ENCODE assay signal across 27 cellular contexts in the genomic region with DNA sequence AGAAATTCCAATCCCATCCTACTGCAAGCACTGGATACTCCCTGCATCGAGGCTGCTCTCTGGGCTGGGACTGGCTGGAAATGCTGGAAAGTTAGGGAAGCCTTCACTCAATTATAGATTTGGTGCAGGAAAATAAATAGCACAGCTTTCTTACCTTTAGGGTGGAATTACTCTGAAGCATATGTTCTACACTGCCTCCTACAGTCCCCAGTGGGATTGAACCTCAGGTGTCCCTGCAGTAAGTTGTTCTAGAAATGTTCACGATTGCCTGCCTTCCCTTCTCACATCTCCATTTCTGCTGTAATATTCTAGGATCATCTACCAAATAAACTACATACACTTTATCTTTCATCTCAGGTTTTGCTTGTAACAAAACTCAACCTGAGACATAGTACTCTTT.
A peak's percentile ranks its signal among the peaks of the same experiment; 100 is the strongest.
DNase-seq lines count a peak whose midpoint lies in the region; ATAC-seq, FAIRE-seq and TF ChIP-seq lines count a peak whose summit lies in the region.
"Had no signal": no experiment of that assay in that cellular context is flagged by ENCODE, and none has a peak within 500 bp of the region (broad histone marks: within the 10 kb centered on the region; RNA-seq: fewer than 3 reads in every experiment).

No MANE protein-coding gene starts in this region.

- WGBS in H1 (ENCODE audit: extremely low coverage in 1 of 2, insufficient coverage in 1 of 2, insufficient read length in 1 of 2, insufficient replicate concordance in 2 of 2, low coverage in 1 of 2, low lambda C conversion rate in 2 of 2, missing lambda C conversion rate in 1 of 2), 2 experiments: 88% methylated on average over 2 of the region's 2 CpGs; no CpG with 5 or more reads in 1 of the 2 experiments

- CTCF ChIA-PET in H1 (lab: Charles Lee; ENCODE audit: partially characterized antibody): interaction anchor here (0.6 to 1.2 kb wide), 6 partner anchors 11 to 367 kb away, joined by 3 to 6 read pairs (median 3); no protein-coding TSS in a partner anchor

- POLR2A ChIA-PET in H1 (lab: Charles Lee; ENCODE audit: partially characterized antibody): no interaction called here

- H3K4me3 ChIP-seq in Jurkat, Clone E6-1 (ENCODE audit: low read length): no peak overlapping the region
- H3K4me3 ChIP-seq in H1 (ENCODE audit: extremely low read depth in 1 of 4, insufficient read depth in 2 of 4, low read depth in 3 of 4, low read length in 4 of 4) (no peak overlapping the region), kidney epithelial cell (ENCODE audit: low read depth, low read length) (no peak overlapping the region)
- H3K4me3 ChIP-seq: body of pancreas, esophagus muscularis mucosa, GM12878, heart left ventricle, pancreas, skin epidermis had no signal

- no peak overlapping the region for H3K14ac ChIP-seq in H1 (ENCODE audit: insufficient read length)

- no peak overlapping the region for H3K23ac ChIP-seq in H1 (ENCODE audit: insufficient read length)

- no peaks in the 10 kb centered on the region for H3K79me1 ChIP-seq in H1 (ENCODE audit: low read depth, low read length)

- H3K36me3 ChIP-seq in H1 (ENCODE audit: control insufficient read depth in 2 of 4, insufficient read depth in 4 of 4, low read length in 3 of 4): no peaks in the 10 kb centered on the region; a peak in 1 of 8 replicates
- H3K36me3 ChIP-seq in kidney epithelial cell (ENCODE audit: control insufficient read depth, insufficient read depth, low read length): no peaks in the 10 kb centered on the region
- H3K36me3 ChIP-seq: esophagus muscularis mucosa, heart left ventricle, pancreas had no signal

- 0 out of 7 replicates have a peak, but pooled peaks cover 0 to 2% (median 0%) of the 10 kb centered on the region in 4 experiments for H3K4me1 ChIP-seq in H1 (replicated peaks in 1 of 4; ENCODE audit: control insufficient read depth in 3 of 4, insufficient read depth in 4 of 4, low read length in 3 of 4)
- H3K4me1 ChIP-seq: body of pancreas, pancreas had no signal

- no peak overlapping the region for H2AK5ac ChIP-seq in H1 (ENCODE audit: low read depth, low read length)

- H3K27me3 ChIP-seq in H1 (replicated peaks in 1 of 4; ENCODE audit: control insufficient read depth in 3 of 4, extremely low read depth in 1 of 4, insufficient read depth in 3 of 4, low read length in 3 of 4) (no peaks in the 10 kb centered on the region), kidney epithelial cell (ENCODE audit: control insufficient read depth, insufficient read depth, low read length) (no peaks in the 10 kb centered on the region)
- H3K27me3 ChIP-seq: body of pancreas, esophagus muscularis mucosa, heart left ventricle, pancreas had no signal

- H4K5ac ChIP-seq in H1 (ENCODE audit: insufficient read length, low read depth, low read length): no peak overlapping the region

- no peak overlapping the region for H3K27ac ChIP-seq in H1 (ENCODE audit: low read depth, low read length)
- H3K27ac ChIP-seq: body of pancreas, esophagus muscularis mucosa, heart left ventricle, pancreas, skin epidermis had no signal

- TF ChIP-seq CTCF in H1 (IDR thresholded peaks at IDR 0.05; ENCODE audit: control extremely low read depth in 1 of 3, insufficient read depth in 1 of 3, low read depth in 1 of 3, low read length in 3 of 3) (peak in 2 of 3 experiments; percentile 22 to 53; a peak in 2 of 4 replicates), kidney epithelial cell (IDR thresholded peaks at IDR 0.05; ENCODE audit: insufficient read depth, low read length, poor library complexity, severe bottlenecking) (peak; percentile 11)

- DNase-seq in ACHN: peak; percentile 6
- peak; percentile 2 for DNase-seq in Jurkat, Clone E6-1 (ENCODE audit: low read depth, low spot score)
- DNase-seq in H1 (ENCODE audit: low read depth in 1 of 2, low spot score in 2 of 2): no peak
- no peak for DNase-seq in kidney epithelial cell (ENCODE audit: low read depth)
- DNase-seq in NOMO-1 treated with DMSO at 0.1 percent for 48 hours (lab: John Stamatoyannopoulos, UW; ENCODE audit: unreplicated experiment): no peak
- no peak for DNase-seq in AG08396 (ENCODE audit: low spot score)
- DNase-seq: activated CD4-positive, alpha-beta memory T cell treated with anti-CD3 and anti-CD28 coated beads for 36 hours; activated CD4-positive, CD25-positive, alpha-beta regulatory T cell treated with anti-CD3 and anti-CD28 coated beads, Interleukin-2, amount 50 U/mL, for 72 hours; activated naive CD4-positive, alpha-beta T cell treated with Interleukin-2 at 50 U/mL for 16 hours; AML-193; body of pancreas; foreskin fibroblast; heart left ventricle; IMR-90; NCI-H1105; NCI-H187 treated with DMSO at 0.1 percent for 48 hours; NCI-H2171; NCI-H510A; pancreas; stimulated activated naive B cell treated with anti-CD40 and anti-IgM and Interleukin-4, amounts not matched to agents 10 μg/mL and 1 μg/mL and 100 μg/mL, for 72 hours; T-helper 17 cell had no signal

- H4K20me1 ChIP-seq in H1 (replicated peaks in 1 of 2; ENCODE audit: control insufficient read depth in 1 of 2, insufficient read depth in 2 of 2, low read length in 2 of 2): no peaks in the 10 kb centered on the region

- H3K79me2 ChIP-seq in H1 (ENCODE audit: control insufficient read depth in 1 of 2, insufficient read depth in 2 of 2, low read length in 2 of 2): no peaks in the 10 kb centered on the region

- H2BK15ac ChIP-seq in H1 (ENCODE audit: low read length): no peak overlapping the region

- H2BK120ac ChIP-seq in H1 (replicated peaks; ENCODE audit: low read depth, low read length): no peak overlapping the region

- H3K9ac ChIP-seq in H1 (replicated peaks in 1 of 4; ENCODE audit: extremely low read depth in 1 of 4, low read depth in 3 of 4, low read length in 3 of 4): no peak overlapping the region

- no peak overlapping the region for H2BK20ac ChIP-seq in H1 (ENCODE audit: low read length)

- no peak overlapping the region for H2BK12ac ChIP-seq in H1 (ENCODE audit: low read depth, low read length)

- no peak overlapping the region for H3K4ac ChIP-seq in H1 (replicated peaks; ENCODE audit: insufficient read length, low read depth, low read length)

- ATAC-seq in GM18873 (IDR thresholded peaks at IDR 0.05; ENCODE audit: low FRiP score, unreplicated experiment): no peak
- no peak for ATAC-seq in GM21529 (IDR thresholded peaks at IDR 0.05; ENCODE audit: unreplicated experiment)
- ATAC-seq: body of pancreas; GM12878; heart left ventricle; left lobe of liver; pancreas; stimulated activated naive B cell treated with anti-CD40 and anti-IgM and Interleukin-4, amounts not matched to agents 10 μg/mL and 1 μg/mL and 100 μg/mL, for 72 hours; T-helper 17 cell had no signal

- in situ Hi-C loops in ACHN (cut with HindIII; ENCODE audit: low pct_ligation_motif_present, low pct_unique_long_range_greater_than_20kb, low sequenced_read_pairs): no loop called here

- no peak overlapping the region for H3K56ac ChIP-seq in H1 (replicated peaks; ENCODE audit: insufficient read length, low read depth, low read length)

- no peak overlapping the region for H4K8ac ChIP-seq in H1 (ENCODE audit: extremely low read depth, insufficient read depth, low read length)

- TF ChIP-seq RAD21 in H1 (IDR thresholded peaks at IDR 0.05 in 1 of 2, conservative IDR thresholded peaks at IDR 0.05 in 1 of 2; ENCODE audit: low read depth in 2 of 2, low read length in 2 of 2): peak; percentile 56 to 59

- no peak overlapping the region for H2AFZ ChIP-seq in H1 (ENCODE audit: low read length)

- H3K9me3 ChIP-seq in H1 (ENCODE audit: insufficient read depth in 2 of 2, low read depth in 1 of 2, low read length in 1 of 2): no peaks in the 10 kb centered on the region
- H3K9me3 ChIP-seq: body of pancreas, esophagus muscularis mucosa, heart left ventricle, pancreas had no signal

- FAIRE-seq in H1 (lab: Jason Lieb, UNC): peak; percentile 39
- FAIRE-seq: GM12878, pancreas had no signal

- no peak overlapping the region for H3K4me2 ChIP-seq in H1 (ENCODE audit: insufficient read depth in 1 of 2, low read depth in 2 of 2, low read length in 2 of 2)

- no peak overlapping the region for H3K18ac ChIP-seq in H1 (ENCODE audit: extremely low read depth, low read length)

- TF ChIP-seq POLR2A in H1 (IDR thresholded peaks at IDR 0.05; ENCODE audit: control extremely low read depth in 1 of 2, low read depth in 2 of 2, low read length in 2 of 2): no peak

- no peak overlapping the region for H4K91ac ChIP-seq in H1 (replicated peaks; ENCODE audit: insufficient read length, low read length)

- TF ChIP-seq EP300 in H1 (IDR thresholded peaks at IDR 0.05; ENCODE audit: borderline replicate concordance in 1 of 2, low read depth in 2 of 2, low read length in 2 of 2): no peak

- no peak overlapping the region for H2BK5ac ChIP-seq in H1 (ENCODE audit: low read depth, low read length)

- no peaks in the 10 kb centered on the region; the same call in 1 of the 2 replicates for H3K23me2 ChIP-seq in H1 (ENCODE audit: low read depth, low read length)

TF ChIP-seq in H1, 55 proteins besides CTCF, POLR2A, EP300 and RAD21 (continues in another document):
- no peak for TF ChIP-seq MAFK (IDR thresholded peaks at IDR 0.05; ENCODE audit: low read depth, low read length)
- TF ChIP-seq, protein P1, sequence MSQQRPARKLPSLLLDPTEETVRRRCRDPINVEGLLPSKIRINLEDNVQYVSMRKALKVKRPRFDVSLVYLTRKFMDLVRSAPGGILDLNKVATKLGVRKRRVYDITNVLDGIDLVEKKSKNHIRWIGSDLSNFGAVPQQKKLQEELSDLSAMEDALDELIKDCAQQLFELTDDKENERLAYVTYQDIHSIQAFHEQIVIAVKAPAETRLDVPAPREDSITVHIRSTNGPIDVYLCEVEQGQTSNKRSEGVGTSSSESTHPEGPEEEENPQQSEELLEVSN (IDR thresholded peaks at IDR 0.05): no peak
- no peak for TF ChIP-seq TAF7 (optimal IDR thresholded peaks at IDR 0.05; ENCODE audit: borderline replicate concordance, low read depth, low read length)
- TF ChIP-seq SAP30 (IDR thresholded peaks at IDR 0.05; ENCODE audit: insufficient read depth, insufficient replicate concordance, low read length): no peak
- no peak for TF ChIP-seq NANOG (IDR thresholded peaks at IDR 0.05; ENCODE audit: insufficient read depth, low read depth, low read length, poor library complexity, severe bottlenecking)
- no peak for TF ChIP-seq KDM5A (IDR thresholded peaks at IDR 0.05; ENCODE audit: low read length)

Comparison
In these comparisons a context has a peak if more than half of its experiments do, and no peak if none do; other contexts are left out.
1. DNase-seq: peak in ACHN (single experiment) and Jurkat, Clone E6-1 (single experiment); none in H1 (0 of 2), kidney epithelial cell (single experiment), NOMO-1 treated with DMSO at 0.1 percent for 48 hours (single experiment) and AG08396 (single experiment).